ENCODE assay signal across 1 cellular context in the genomic region with DNA sequence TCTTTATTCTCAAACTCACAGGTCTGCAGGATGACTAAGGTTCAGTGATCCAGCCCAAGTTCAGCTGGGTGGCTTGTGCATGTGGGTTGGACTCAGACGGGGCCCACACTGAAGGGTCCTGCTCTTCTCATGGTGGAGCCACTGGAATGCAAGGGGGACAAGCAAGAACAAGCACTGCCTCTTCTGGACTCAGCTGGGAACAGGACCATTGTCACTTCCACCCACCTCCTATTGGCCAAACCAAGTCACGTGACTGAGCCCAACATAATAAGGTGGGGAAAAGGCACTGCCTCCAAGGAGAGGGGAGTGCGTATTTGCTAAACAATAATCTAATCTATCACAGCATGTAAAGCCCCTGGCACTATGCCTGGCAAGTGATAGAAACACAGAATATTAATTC.
TF ChIP-seq lines count a peak whose summit lies in the region.

No MANE protein-coding gene starts in this region.

TF ChIP-seq in GM23338, 12 proteins besides CTCF, POLR2A, EP300 and RAD21 (continued from another document):
- TF ChIP-seq, protein P1, sequence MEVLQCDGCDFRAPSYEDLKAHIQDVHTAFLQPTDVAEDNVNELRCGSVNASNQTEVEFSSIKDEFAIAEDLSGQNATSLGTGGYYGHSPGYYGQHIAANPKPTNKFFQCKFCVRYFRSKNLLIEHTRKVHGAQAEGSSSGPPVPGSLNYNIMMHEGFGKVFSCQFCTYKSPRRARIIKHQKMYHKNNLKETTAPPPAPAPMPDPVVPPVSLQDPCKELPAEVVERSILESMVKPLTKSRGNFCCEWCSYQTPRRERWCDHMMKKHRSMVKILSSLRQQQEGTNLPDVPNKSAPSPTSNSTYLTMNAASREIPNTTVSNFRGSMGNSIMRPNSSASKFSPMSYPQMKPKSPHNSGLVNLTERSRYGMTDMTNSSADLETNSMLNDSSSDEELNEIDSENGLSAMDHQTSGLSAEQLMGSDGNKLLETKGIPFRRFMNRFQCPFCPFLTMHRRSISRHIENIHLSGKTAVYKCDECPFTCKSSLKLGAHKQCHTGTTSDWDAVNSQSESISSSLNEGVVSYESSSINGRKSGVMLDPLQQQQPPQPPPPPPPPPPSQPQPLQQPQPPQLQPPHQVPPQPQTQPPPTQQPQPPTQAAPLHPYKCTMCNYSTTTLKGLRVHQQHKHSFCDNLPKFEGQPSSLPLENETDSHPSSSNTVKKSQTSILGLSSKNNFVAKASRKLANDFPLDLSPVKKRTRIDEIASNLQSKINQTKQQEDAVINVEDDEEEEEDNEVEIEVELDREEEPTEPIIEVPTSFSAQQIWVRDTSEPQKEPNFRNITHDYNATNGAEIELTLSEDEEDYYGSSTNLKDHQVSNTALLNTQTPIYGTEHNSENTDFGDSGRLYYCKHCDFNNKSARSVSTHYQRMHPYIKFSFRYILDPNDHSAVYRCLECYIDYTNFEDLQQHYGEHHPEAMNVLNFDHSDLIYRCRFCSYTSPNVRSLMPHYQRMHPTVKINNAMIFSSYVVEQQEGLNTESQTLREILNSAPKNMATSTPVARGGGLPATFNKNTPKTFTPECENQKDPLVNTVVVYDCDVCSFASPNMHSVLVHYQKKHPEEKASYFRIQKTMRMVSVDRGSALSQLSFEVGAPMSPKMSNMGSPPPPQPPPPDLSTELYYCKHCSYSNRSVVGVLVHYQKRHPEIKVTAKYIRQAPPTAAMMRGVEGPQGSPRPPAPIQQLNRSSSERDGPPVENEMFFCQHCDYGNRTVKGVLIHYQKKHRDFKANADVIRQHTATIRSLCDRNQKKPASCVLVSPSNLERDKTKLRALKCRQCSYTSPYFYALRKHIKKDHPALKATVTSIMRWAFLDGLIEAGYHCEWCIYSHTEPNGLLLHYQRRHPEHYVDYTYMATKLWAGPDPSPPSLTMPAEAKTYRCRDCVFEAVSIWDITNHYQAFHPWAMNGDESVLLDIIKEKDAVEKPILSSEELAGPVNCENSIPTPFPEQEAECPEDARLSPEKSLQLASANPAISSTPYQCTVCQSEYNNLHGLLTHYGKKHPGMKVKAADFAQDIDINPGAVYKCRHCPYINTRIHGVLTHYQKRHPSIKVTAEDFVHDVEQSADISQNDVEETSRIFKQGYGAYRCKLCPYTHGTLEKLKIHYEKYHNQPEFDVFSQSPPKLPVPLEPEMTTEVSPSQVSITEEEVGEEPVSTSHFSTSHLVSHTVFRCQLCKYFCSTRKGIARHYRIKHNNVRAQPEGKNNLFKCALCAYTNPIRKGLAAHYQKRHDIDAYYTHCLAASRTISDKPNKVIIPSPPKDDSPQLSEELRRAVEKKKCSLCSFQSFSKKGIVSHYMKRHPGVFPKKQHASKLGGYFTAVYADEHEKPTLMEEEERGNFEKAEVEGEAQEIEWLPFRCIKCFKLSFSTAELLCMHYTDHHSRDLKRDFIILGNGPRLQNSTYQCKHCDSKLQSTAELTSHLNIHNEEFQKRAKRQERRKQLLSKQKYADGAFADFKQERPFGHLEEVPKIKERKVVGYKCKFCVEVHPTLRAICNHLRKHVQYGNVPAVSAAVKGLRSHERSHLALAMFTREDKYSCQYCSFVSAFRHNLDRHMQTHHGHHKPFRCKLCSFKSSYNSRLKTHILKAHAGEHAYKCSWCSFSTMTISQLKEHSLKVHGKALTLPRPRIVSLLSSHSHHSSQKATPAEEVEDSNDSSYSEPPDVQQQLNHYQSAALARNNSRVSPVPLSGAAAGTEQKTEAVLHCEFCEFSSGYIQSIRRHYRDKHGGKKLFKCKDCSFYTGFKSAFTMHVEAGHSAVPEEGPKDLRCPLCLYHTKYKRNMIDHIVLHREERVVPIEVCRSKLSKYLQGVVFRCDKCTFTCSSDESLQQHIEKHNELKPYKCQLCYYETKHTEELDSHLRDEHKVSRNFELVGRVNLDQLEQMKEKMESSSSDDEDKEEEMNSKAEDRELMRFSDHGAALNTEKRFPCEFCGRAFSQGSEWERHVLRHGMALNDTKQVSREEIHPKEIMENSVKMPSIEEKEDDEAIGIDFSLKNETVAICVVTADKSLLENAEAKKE (CRISPR knock-in tag; IDR thresholded peaks at IDR 0.05): no peak
- TF ChIP-seq STAT1 (IDR thresholded peaks at IDR 0.05; ENCODE audit: unreplicated experiment) (no peak), ZNF114 (CRISPR knock-in tag; IDR thresholded peaks at IDR 0.05) (no peak), ZNF331 (CRISPR knock-in tag; IDR thresholded peaks at IDR 0.05; ENCODE audit: low read depth) (no peak), CREB1 (CRISPR knock-in tag; IDR thresholded peaks at IDR 0.05; ENCODE audit: low read depth) (no peak), EZH2phosphoT487 (IDR thresholded peaks at IDR 0.05; ENCODE audit: unreplicated experiment) (no peak), EZH2 (IDR thresholded peaks at IDR 0.05; ENCODE audit: low read depth, unreplicated experiment) (no peak), POLR2AphosphoS5 (IDR thresholded peaks at IDR 0.05; ENCODE audit: low read depth) (no peak), NANOG (IDR thresholded peaks at IDR 0.05; ENCODE audit: borderline replicate concordance) (no peak)
- TF ChIP-seq, protein P2, sequence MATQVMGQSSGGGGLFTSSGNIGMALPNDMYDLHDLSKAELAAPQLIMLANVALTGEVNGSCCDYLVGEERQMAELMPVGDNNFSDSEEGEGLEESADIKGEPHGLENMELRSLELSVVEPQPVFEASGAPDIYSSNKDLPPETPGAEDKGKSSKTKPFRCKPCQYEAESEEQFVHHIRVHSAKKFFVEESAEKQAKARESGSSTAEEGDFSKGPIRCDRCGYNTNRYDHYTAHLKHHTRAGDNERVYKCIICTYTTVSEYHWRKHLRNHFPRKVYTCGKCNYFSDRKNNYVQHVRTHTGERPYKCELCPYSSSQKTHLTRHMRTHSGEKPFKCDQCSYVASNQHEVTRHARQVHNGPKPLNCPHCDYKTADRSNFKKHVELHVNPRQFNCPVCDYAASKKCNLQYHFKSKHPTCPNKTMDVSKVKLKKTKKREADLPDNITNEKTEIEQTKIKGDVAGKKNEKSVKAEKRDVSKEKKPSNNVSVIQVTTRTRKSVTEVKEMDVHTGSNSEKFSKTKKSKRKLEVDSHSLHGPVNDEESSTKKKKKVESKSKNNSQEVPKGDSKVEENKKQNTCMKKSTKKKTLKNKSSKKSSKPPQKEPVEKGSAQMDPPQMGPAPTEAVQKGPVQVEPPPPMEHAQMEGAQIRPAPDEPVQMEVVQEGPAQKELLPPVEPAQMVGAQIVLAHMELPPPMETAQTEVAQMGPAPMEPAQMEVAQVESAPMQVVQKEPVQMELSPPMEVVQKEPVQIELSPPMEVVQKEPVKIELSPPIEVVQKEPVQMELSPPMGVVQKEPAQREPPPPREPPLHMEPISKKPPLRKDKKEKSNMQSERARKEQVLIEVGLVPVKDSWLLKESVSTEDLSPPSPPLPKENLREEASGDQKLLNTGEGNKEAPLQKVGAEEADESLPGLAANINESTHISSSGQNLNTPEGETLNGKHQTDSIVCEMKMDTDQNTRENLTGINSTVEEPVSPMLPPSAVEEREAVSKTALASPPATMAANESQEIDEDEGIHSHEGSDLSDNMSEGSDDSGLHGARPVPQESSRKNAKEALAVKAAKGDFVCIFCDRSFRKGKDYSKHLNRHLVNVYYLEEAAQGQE (IDR thresholded peaks at IDR 0.05; ENCODE audit: unreplicated experiment): no peak
